16 cellular contexts compared by ENCODE assay signal in the genomic region with DNA sequence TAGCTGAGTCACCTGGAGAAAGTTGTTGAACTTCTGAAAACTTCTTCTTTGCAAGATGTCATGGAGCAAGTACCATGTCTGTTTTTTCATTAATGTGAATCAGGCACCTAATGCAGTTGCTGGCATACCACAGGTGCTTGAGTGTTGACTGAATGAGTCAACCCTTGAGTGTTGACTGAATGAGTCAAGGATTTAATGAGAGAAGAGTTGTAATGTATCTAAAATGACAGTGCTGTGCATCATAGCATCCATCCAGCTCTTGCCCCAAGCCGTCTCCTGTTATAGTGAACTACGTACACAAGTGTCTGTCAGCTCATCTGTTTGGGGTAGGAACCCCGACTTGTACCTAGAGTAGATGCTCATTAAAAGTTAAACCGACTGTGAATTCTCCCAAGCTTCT.
DNase-seq lines count a peak whose midpoint lies in the region; ATAC-seq and TF ChIP-seq lines count a peak whose summit lies in the region.
"Had no signal": no experiment of that assay in that cellular context is flagged by ENCODE, and none has a peak within 500 bp of the region (broad histone marks: within the 10 kb centered on the region; RNA-seq: fewer than 3 reads in every experiment).

No MANE protein-coding gene starts in this region.

- no peak overlapping the region for H3K27ac ChIP-seq in psoas muscle

- DNase-seq in NCI-H446 treated with DMSO at 0.1 percent for 48 hours (lab: John Stamatoyannopoulos, UW) (peak; percentile 8), NCI-H446 (lab: John Stamatoyannopoulos, UW) (no peak), LoVo (ENCODE audit: low spot score) (peak; percentile 67), amniotic epithelial cell (ENCODE audit: low read depth) (peak; percentile 36), psoas muscle (no peak), progenitor cell of endocrine pancreas (ENCODE audit: low spot score, unreplicated experiment) (no peak)
- DNase-seq in activated naive CD4-positive, alpha-beta T cell treated with anti-CD3 and anti-CD28 coated beads, Interleukin-2, amount 10 ng/mL, durations not matched to agents 7 days and 5 days = no peak
- DNase-seq: activated CD4-positive, alpha-beta T cell treated with anti-CD3 and anti-CD28 coated beads, Interleukin-2, amount 50 U/mL, for 4 hours; Calu3; H7; MG63; nucleus accumbens; small intestine had no signal

- no peak for TF ChIP-seq CTCF in psoas muscle (IDR thresholded peaks at IDR 0.05)
- TF ChIP-seq CTCF in progenitor cell of endocrine pancreas (IDR thresholded peaks at IDR 0.05; ENCODE audit: unreplicated experiment) = no peak

- H3K9me3 ChIP-seq in psoas muscle = no peaks in the 10 kb centered on the region
- H3K9me3 ChIP-seq: MG63 had no signal

- peak; percentile 46 to 73 (median 56) for ATAC-seq in psoas muscle
- ATAC-seq in GM19395 (IDR thresholded peaks at IDR 0.05; ENCODE audit: unreplicated experiment) = no peak

- H3K36me3 Mint-ChIP-seq in progenitor cell of endocrine pancreas (ENCODE audit: insufficient read depth) = peaks cover 36% of the 10 kb centered on the region
- H3K36me3 Mint-ChIP-seq in activated naive CD4-positive, alpha-beta T cell treated with anti-CD3 and anti-CD28 coated beads, Interleukin-2, amount 10 ng/mL, durations not matched to agents 7 days and 5 days = peaks cover 1% of the 10 kb centered on the region

- no peak overlapping the region for H3K27ac Mint-ChIP-seq in progenitor cell of endocrine pancreas
- no peak overlapping the region for H3K27ac Mint-ChIP-seq in activated naive CD4-positive, alpha-beta T cell treated with anti-CD3 and anti-CD28 coated beads, Interleukin-2, amount 10 ng/mL, durations not matched to agents 7 days and 5 days
- H3K27ac Mint-ChIP-seq: brain, mesothelial cell of epicardium had no signal

- 93 to 96% (median 95%) methylated on average over 4 of the region's 4 CpGs for WGBS in psoas muscle, 3 donors

- H3K4me3 Mint-ChIP-seq in progenitor cell of endocrine pancreas (ENCODE audit: low read depth) = no peak overlapping the region
- H3K4me3 Mint-ChIP-seq in activated naive CD4-positive, alpha-beta T cell treated with anti-CD3 and anti-CD28 coated beads, Interleukin-2, amount 10 ng/mL, durations not matched to agents 7 days and 5 days = no peak overlapping the region
- H3K4me3 Mint-ChIP-seq: brain, mesothelial cell of epicardium had no signal

- intact Hi-C loops in psoas muscle (cut with DNase I) = no loop called here

- no peaks in the 10 kb centered on the region for H3K27me3 ChIP-seq in psoas muscle (ENCODE audit: insufficient read depth in 3 of 3, low read length in 2 of 3)
- H3K27me3 ChIP-seq: MG63 had no signal

- H3K4me1 Mint-ChIP-seq in progenitor cell of endocrine pancreas (ENCODE audit: low read depth) = no peaks in the 10 kb centered on the region
- H3K4me1 Mint-ChIP-seq in activated naive CD4-positive, alpha-beta T cell treated with anti-CD3 and anti-CD28 coated beads, Interleukin-2, amount 10 ng/mL, durations not matched to agents 7 days and 5 days = peaks cover 15% of the 10 kb centered on the region

- H3K36me3 ChIP-seq in psoas muscle (ENCODE audit: insufficient read depth in 1 of 2, low read depth in 1 of 2) = peaks cover 19 to 91% of the 10 kb centered on the region in 2 donors

- no peak overlapping the region for H3K4me3 ChIP-seq in psoas muscle
- H3K4me3 ChIP-seq: MG63 had no signal

- CTCF ChIA-PET in activated naive CD4-positive, alpha-beta T cell treated with anti-CD3 and anti-CD28 coated beads, Interleukin-2, amount 10 ng/mL, durations not matched to agents 7 days and 5 days (lab: Charles Lee) = no interaction called here

- no peaks in the 10 kb centered on the region for H3K27me3 Mint-ChIP-seq in progenitor cell of endocrine pancreas
- no peaks in the 10 kb centered on the region for H3K27me3 Mint-ChIP-seq in activated naive CD4-positive, alpha-beta T cell treated with anti-CD3 and anti-CD28 coated beads, Interleukin-2, amount 10 ng/mL, durations not matched to agents 7 days and 5 days
- H3K27me3 Mint-ChIP-seq: brain had no signal

- H3K9me3 Mint-ChIP-seq in progenitor cell of endocrine pancreas (ENCODE audit: low read depth) = no peaks in the 10 kb centered on the region
- H3K9me3 Mint-ChIP-seq in activated naive CD4-positive, alpha-beta T cell treated with anti-CD3 and anti-CD28 coated beads, Interleukin-2, amount 10 ng/mL, durations not matched to agents 7 days and 5 days = no peaks in the 10 kb centered on the region
- H3K9me3 Mint-ChIP-seq: brain, mesothelial cell of epicardium had no signal

- peaks cover 5% of the 10 kb centered on the region for H3K4me1 ChIP-seq in psoas muscle

Comparison
In these comparisons a context has a peak if more than half of its experiments do, and no peak if none do; other contexts are left out.
1. DNase-seq: peak in NCI-H446 treated with DMSO at 0.1 percent for 48 hours (single experiment), LoVo (single experiment) and amniotic epithelial cell (single experiment); none in NCI-H446 (0 of 2), psoas muscle (0 of 2), progenitor cell of endocrine pancreas (single experiment) and activated naive CD4-positive, alpha-beta T cell treated with anti-CD3 and anti-CD28 coated beads, Interleukin-2, amount 10 ng/mL, durations not matched to agents 7 days and 5 days (single experiment).